In the genomic region with DNA sequence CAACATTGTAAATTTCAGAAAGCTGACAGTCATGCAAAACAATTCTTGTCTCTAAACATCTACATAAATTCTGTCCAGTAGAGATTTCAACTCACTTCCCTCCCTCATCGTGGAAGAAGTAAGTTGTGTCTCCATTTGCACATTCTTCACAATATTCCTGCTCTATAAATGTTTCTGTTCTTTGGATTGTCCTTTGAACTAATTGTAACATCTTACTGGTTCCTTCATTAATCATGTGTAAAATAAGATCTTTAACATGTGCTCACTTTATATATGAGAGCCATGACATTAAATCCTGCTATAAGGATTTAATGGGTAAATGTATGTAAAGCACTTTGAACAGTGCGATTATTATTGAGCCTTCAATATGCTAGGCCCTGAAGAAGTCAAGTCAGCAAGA, we compare ENCODE assay signal across 9 cellular contexts. TPM values are rescaled to one million over a fixed set of nuclear protein-coding genes. Genes with fewer than 3 reads are reported as not detected.
"Had no signal": no experiment of that assay in that cellular context is flagged by ENCODE, and none has a peak within 500 bp of the region (broad histone marks: within the 10 kb centered on the region; RNA-seq: fewer than 3 reads in every experiment).

No MANE protein-coding gene starts in this region.

- H3K27ac ChIP-seq: HL-60 had no signal

- DNase-seq: IMR-90, KBM-7, KG1 had no signal

- H3K4me3 ChIP-seq: K562 had no signal

- ATAC-seq: HepG2, K562 had no signal

RNA-seq across cellular contexts. Expression of a gene that starts 28.1 kb away (rescaled TPM):
- total RNA-seq: HepG2, HT-29, HT1080, IMR-90, K562 had no signal
- polyA plus RNA-seq: HepG2, IgD-negative memory B cell, IMR-90, K562 had no signal
